15 cellular contexts compared by ENCODE assay signal in the genomic region with DNA sequence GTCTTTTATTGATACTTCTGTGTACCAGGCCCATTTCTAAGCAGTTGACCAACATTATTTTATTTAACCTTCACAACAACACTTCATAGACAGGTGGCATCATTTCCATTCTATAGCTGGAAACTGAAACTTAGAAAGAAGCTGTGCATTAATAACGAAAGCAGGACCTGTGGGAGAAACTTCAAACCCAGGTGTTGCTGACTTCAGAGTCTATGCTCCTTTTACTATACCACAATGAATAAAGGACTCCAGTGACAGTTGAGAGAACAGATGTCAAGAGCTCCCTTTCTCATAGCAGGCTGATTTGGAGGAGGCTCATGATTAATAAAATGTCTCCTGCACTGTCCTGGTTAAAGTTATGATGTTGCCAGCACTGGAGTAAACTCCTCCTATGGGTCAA. TPM values are rescaled to one million over a fixed set of nuclear protein-coding genes. Genes with fewer than 3 reads are reported as not detected.
A peak's percentile ranks its signal among the peaks of the same experiment; 100 is the strongest.
DNase-seq lines count a peak whose midpoint lies in the region; ATAC-seq and TF ChIP-seq lines count a peak whose summit lies in the region.
"Had no signal": no experiment of that assay in that cellular context is flagged by ENCODE, and none has a peak within 500 bp of the region (broad histone marks: within the 10 kb centered on the region; RNA-seq: fewer than 3 reads in every experiment).

No MANE protein-coding gene starts in this region.

- WGBS in esophagus squamous epithelium, 2 donors: 56% methylated on average over 1 of the region's 1 CpG

- no peaks in the 10 kb centered on the region for H3K4me1 ChIP-seq in esophagus squamous epithelium

- TF ChIP-seq CTCF in GM10248 (IDR thresholded peaks at IDR 0.05; ENCODE audit: control extremely low read depth, extremely low read depth, low read depth, missing control alignments) (no peak), esophagus squamous epithelium (IDR thresholded peaks at IDR 0.05) (no peak)

- DNase-seq in GM10248 (ENCODE audit: extremely low spot score): peak; percentile 46
- no peak for DNase-seq in amniotic stem cell (lab: John Stamatoyannopoulos, UW)
- DNase-seq in esophagus squamous epithelium (lab: John Stamatoyannopoulos, UW): no peak
- no peak for DNase-seq in UCSD-AML1 (lab: John Stamatoyannopoulos, UW; ENCODE audit: unreplicated experiment)
- DNase-seq in NCI-H2081 (lab: John Stamatoyannopoulos, UW): no peak
- DNase-seq: activated gamma-delta T cell; glutamatergic neuron; NCI-H2171; stimulated activated CD4-positive, alpha-beta T cell treated with anti-CD3 and anti-CD28 coated beads, Interleukin-4, amount 100 ng/mL, for 4 hours; WERI-Rb-1 had no signal

- CTCF ChIA-PET in GM10248 (lab: Yijun Ruan, JAX): interaction anchor here (0.9 to 1.7 kb wide), 4 partner anchors 52 to 342 kb away, joined by 3 to 7 read pairs (median 4); no protein-coding TSS in a partner anchor

- intact Hi-C loops in esophagus squamous epithelium (cut with DNase I): no loop called here

- no peaks in the 10 kb centered on the region for H3K36me3 ChIP-seq in esophagus squamous epithelium
- H3K36me3 ChIP-seq: WERI-Rb-1 had no signal

- H3K9me3 ChIP-seq in esophagus squamous epithelium: no peaks in the 10 kb centered on the region

- POLR2A ChIA-PET in GM10248 (lab: Yijun Ruan, JAX): no interaction called here

- ATAC-seq in GM19025 (IDR thresholded peaks at IDR 0.05; ENCODE audit: low read depth, unreplicated experiment): peak; percentile 99
- peak; percentile 100 for ATAC-seq in GM21825 (IDR thresholded peaks at IDR 0.05; ENCODE audit: unreplicated experiment)
- ATAC-seq in HG03196 (IDR thresholded peaks at IDR 0.05; ENCODE audit: unreplicated experiment): peak; percentile 100

- peaks cover 0 to 20% (median 0%) of the 10 kb centered on the region in 4 donors for H3K27me3 ChIP-seq in esophagus squamous epithelium

- no peak overlapping the region for H3K4me3 ChIP-seq in esophagus squamous epithelium
- H3K4me3 ChIP-seq: coronary artery, lung had no signal

- TF ChIP-seq POLR2A in esophagus squamous epithelium (IDR thresholded peaks at IDR 0.05): no peak

- no peak overlapping the region for H3K27ac ChIP-seq in esophagus squamous epithelium
- H3K27ac ChIP-seq: coronary artery, WERI-Rb-1 had no signal

RNA-seq across cellular contexts. Expression of gene POU3F2, which starts 56.6 kb away (rescaled TPM):
- total RNA-seq in esophagus squamous epithelium: not detected
